In the genomic region with DNA sequence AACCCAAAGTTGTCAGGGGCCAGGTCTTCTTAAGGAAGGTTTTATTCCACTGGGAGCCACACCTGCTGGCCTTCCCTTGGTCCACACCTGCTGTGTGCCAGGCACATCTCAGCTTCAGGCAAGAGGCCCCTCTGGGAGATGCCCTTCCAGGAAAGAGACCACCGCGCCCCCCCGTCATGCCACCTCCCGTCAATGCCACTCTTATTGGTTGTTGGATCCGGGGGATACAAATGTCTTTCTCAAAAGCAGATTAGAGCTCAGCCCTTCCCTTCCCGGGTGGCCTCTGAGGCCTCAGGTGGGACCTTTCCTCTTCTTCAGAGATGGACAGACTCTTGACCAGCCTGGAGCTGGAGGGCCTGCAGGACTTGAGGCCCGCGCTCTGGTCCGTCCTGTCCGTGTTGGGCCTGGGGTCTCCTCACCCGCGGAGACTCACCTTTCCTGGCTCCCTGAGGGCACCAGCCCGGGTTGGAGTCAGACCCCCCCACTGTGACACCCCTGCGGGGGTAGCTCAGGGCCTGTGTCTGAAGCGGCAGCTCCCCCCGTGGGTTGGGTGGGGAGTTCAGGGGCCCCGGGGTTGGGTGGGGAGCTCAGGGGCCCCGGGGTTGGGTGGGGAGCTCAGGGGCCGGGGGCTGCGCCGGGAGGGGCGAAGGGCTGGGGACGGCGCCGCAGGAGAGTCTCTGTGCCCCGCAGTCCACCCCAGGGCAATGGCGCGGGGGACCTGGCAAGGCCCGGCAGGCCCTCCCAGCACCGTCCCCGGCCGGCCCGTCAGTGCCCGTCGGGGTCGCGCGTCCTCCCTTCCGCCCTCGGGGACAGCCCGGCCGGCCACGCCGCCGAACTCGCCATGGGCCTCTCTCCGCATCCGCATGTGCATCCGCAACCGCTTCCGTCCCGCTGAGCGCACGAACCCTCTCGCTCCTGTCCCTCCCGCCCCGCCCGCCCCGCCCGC, we compare ENCODE assay signal across 1 cellular context.
TF ChIP-seq lines count a peak whose summit lies in the region.

No MANE protein-coding gene starts in this region.

TF ChIP-seq in HepG2, 621 proteins besides CTCF, POLR2A, EP300 and RAD21 (continued from another document):
- TF ChIP-seq PBX3 (CRISPR knock-in tag; IDR thresholded peaks at IDR 0.05; ENCODE audit: borderline replicate concordance) (no peak), PPARG (CRISPR knock-in tag; conservative IDR thresholded peaks at IDR 0.05) (no peak), HNRNPL (IDR thresholded peaks at IDR 0.05; ENCODE audit: low read depth, low read length) (no peak), ERF (CRISPR knock-in tag; IDR thresholded peaks at IDR 0.05) (no peak), AGO1 (IDR thresholded peaks at IDR 0.05; ENCODE audit: low read depth, low read length, poor library complexity, severe bottlenecking) (no peak), TBL1XR1 (IDR thresholded peaks at IDR 0.05; ENCODE audit: borderline replicate concordance, low read length, partially characterized antibody) (no peak), NR0B2 (CRISPR knock-in tag; IDR thresholded peaks at IDR 0.05) (no peak), ZNF7 (CRISPR knock-in tag; IDR thresholded peaks at IDR 0.05) (no peak), HDAC6 (IDR thresholded peaks at IDR 0.05; ENCODE audit: low read depth, low read length) (no peak), ZFP1 (CRISPR knock-in tag; IDR thresholded peaks at IDR 0.05) (no peak), ZNF577 (CRISPR knock-in tag; IDR thresholded peaks at IDR 0.05; ENCODE audit: borderline replicate concordance, low read depth) (no peak), MTF1 (CRISPR knock-in tag; IDR thresholded peaks at IDR 0.05) (no peak), CHD2 (IDR thresholded peaks at IDR 0.05; ENCODE audit: low read depth, low read length) (no peak), ZFAT (CRISPR knock-in tag; conservative IDR thresholded peaks at IDR 0.05) (no peak), ZFP41 (CRISPR knock-in tag; IDR thresholded peaks at IDR 0.05; ENCODE audit: borderline replicate concordance) (no peak), RAD51 (IDR thresholded peaks at IDR 0.05; ENCODE audit: borderline replicate concordance) (no peak)
- TF ChIP-seq, protein P1, sequence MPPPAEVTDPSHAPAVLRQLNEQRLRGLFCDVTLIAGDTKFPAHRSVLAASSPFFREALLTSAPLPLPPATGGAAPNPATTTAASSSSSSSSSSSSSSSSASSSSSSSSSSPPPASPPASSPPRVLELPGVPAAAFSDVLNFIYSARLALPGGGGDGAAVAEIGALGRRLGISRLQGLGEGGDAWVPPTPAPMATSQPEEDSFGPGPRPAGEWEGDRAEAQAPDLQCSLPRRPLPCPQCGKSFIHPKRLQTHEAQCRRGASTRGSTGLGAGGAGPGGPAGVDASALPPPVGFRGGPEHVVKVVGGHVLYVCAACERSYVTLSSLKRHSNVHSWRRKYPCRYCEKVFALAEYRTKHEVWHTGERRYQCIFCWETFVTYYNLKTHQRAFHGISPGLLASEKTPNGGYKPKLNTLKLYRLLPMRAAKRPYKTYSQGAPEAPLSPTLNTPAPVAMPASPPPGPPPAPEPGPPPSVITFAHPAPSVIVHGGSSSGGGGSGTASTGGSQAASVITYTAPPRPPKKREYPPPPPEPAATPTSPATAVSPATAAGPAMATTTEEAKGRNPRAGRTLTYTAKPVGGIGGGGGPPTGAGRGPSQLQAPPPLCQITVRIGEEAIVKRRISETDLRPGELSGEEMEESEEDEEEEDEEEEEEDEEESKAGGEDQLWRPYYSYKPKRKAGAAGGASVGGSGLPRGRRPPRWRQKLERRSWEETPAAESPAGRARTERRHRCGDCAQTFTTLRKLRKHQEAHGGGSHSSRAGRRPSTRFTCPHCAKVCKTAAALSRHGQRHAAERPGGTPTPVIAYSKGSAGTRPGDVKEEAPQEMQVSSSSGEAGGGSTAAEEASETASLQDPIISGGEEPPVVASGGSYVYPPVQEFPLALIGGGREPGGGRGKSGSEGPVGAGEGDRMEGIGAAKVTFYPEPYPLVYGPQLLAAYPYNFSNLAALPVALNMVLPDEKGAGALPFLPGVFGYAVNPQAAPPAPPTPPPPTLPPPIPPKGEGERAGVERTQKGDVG (CRISPR knock-in tag; IDR thresholded peaks at IDR 0.05; ENCODE audit: borderline replicate concordance), result no peak
- TF ChIP-seq, protein P2, sequence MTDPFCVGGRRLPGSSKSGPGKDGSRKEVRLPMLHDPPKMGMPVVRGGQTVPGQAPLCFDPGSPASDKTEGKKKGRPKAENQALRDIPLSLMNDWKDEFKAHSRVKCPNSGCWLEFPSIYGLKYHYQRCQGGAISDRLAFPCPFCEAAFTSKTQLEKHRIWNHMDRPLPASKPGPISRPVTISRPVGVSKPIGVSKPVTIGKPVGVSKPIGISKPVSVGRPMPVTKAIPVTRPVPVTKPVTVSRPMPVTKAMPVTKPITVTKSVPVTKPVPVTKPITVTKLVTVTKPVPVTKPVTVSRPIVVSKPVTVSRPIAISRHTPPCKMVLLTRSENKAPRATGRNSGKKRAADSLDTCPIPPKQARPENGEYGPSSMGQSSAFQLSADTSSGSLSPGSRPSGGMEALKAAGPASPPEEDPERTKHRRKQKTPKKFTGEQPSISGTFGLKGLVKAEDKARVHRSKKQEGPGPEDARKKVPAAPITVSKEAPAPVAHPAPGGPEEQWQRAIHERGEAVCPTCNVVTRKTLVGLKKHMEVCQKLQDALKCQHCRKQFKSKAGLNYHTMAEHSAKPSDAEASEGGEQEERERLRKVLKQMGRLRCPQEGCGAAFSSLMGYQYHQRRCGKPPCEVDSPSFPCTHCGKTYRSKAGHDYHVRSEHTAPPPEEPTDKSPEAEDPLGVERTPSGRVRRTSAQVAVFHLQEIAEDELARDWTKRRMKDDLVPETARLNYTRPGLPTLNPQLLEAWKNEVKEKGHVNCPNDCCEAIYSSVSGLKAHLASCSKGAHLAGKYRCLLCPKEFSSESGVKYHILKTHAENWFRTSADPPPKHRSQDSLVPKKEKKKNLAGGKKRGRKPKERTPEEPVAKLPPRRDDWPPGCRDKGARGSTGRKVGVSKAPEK (CRISPR knock-in tag; IDR thresholded peaks at IDR 0.05; ENCODE audit: borderline replicate concordance), result no peak
